9 cellular contexts compared by ENCODE assay signal in genomic region chr9:96327694-96328352, GRCh38. TPM values are rescaled to one million over a fixed set of nuclear protein-coding genes. Genes with fewer than 3 reads are reported as not detected.
DNase-seq lines count a peak whose midpoint lies in the region; ATAC-seq, FAIRE-seq and TF ChIP-seq lines count a peak whose summit lies in the region.
"Had no signal": no experiment of that assay in that cellular context is flagged by ENCODE, and none has a peak within 500 bp of the region (broad histone marks: within the 10 kb centered on the region; RNA-seq: fewer than 3 reads in every experiment).

No MANE protein-coding gene starts in this region.

- H3K4me3 ChIP-seq in NB4 (ENCODE audit: low read depth, low read length) = no peak overlapping the region
- H3K4me3 ChIP-seq: skin epidermis had no signal

- FAIRE-seq in A204.1 (lab: Jason Lieb, UNC) = peak; percentile 85
- peak; percentile 66 for FAIRE-seq in endometrium (lab: Jason Lieb, UNC)

- peak; percentile 62 for TF ChIP-seq CTCF in NB4 (IDR thresholded peaks at IDR 0.05; ENCODE audit: low read depth, low read length)

- TF ChIP-seq POLR2A in NB4 (IDR thresholded peaks at IDR 0.05; ENCODE audit: extremely low read depth, insufficient read length) = no peak

- ATAC-seq in GM18909 (IDR thresholded peaks at IDR 0.05; ENCODE audit: poor library complexity, unreplicated experiment) = no peak

- peak; percentile 48 for DNase-seq in G401 (ENCODE audit: low spot score)
- DNase-seq in NB4 (ENCODE audit: low read depth) = peak; percentile 53
- peak; percentile 12 to 65 for DNase-seq in activated CD4-positive, alpha-beta T cell treated with anti-CD3 and anti-CD28 coated beads for 4 hours
- DNase-seq in midbrain (lab: John Stamatoyannopoulos, UW) = peak; percentile 65
- DNase-seq in superior temporal gyrus (ENCODE audit: extremely low spot score) = peak; percentile 92

- in situ Hi-C loops in G401 (cut with HindIII; ENCODE audit: low sequenced_read_pairs) = no loop called here

RNA-seq across cellular contexts. Expression of gene HSD17B3, which starts 25.8 kb away (rescaled TPM):
- total RNA-seq in G401 (2014; rRNA removed; shearing (Covaris generic)) = not detected in 2 replicates

RNA-seq across cellular contexts. Expression of gene SLC35D2, which starts 55.7 kb away (rescaled TPM):
- total RNA-seq in G401 (2014; rRNA removed; shearing (Covaris generic)) = 23.3 and 25.7 TPM in 2 replicates

Comparison
In these comparisons a context has a peak if more than half of its experiments do, and no peak if none do; other contexts are left out.
1. DNase-seq: peak in every context shown above with its lines; median percentile 92 in superior temporal gyrus; 65 in midbrain; 53 in NB4; 48 in G401; 38 in activated CD4-positive, alpha-beta T cell treated with anti-CD3 and anti-CD28 coated beads for 4 hours.